15 cellular contexts compared by ENCODE assay signal in genomic region chr12:272942-273906, GRCh38. TPM values are rescaled to one million over a fixed set of nuclear protein-coding genes. Genes with fewer than 3 reads are reported as not detected.
"Had no signal": no experiment of that assay in that cellular context is flagged by ENCODE, and none has a peak within 500 bp of the region (broad histone marks: within the 10 kb centered on the region; RNA-seq: fewer than 3 reads in every experiment).

No MANE protein-coding gene starts in this region.

- H3K4me3 Mint-ChIP-seq: activated naive CD4-positive, alpha-beta T cell treated with anti-CD3 and anti-CD28 coated beads, Interleukin-2, amount 50 U/mL, for 24 hours; nephron progenitor cell had no signal

- H3K27ac Mint-ChIP-seq: activated naive CD4-positive, alpha-beta T cell treated with anti-CD3 and anti-CD28 coated beads, Interleukin-2, amount 50 U/mL, for 24 hours; nephron progenitor cell had no signal

- H3K9me3 Mint-ChIP-seq: activated naive CD4-positive, alpha-beta T cell treated with anti-CD3 and anti-CD28 coated beads, Interleukin-2, amount 50 U/mL, for 24 hours; nephron progenitor cell had no signal

- ATAC-seq: heart right ventricle, left lobe of liver had no signal

- DNase-seq: activated CD4-positive, alpha-beta T cell treated with anti-CD3 and anti-CD28 coated beads, Interleukin-2, amount 50 U/mL, for 4 hours; activated effector memory CD4-positive, alpha-beta T cell treated with Interleukin-2 at 50 U/mL for 16 hours; amygdala; colonic mucosa; effector CD4-positive, alpha-beta T cell; heart right ventricle; islet precursor cell; nephron progenitor cell; ovary; stimulated activated CD4-positive, alpha-beta T cell treated with anti-CD3 and anti-CD28 coated beads, Interleukin-2, amount 100 ng/mL, for 48 hours; thyroid gland; uterus had no signal

- H3K27me3 Mint-ChIP-seq: activated naive CD4-positive, alpha-beta T cell treated with anti-CD3 and anti-CD28 coated beads, Interleukin-2, amount 50 U/mL, for 24 hours had no signal

RNA-seq across cellular contexts. Expression of gene SLC6A13, which starts 10.6 kb away (rescaled TPM):
- total RNA-seq: colonic mucosa, fibroblast of lung had no signal

RNA-seq across cellular contexts. Expression of gene SLC6A12, which starts 59.3 kb away (rescaled TPM):
- total RNA-seq: fibroblast of lung had no signal
